In genomic region chr18:36128907-36129299, GRCh38 we compare ENCODE assay signal across 8 cellular contexts. TPM values are rescaled to one million over a fixed set of nuclear protein-coding genes. Genes with fewer than 3 reads are reported as not detected.
DNase-seq lines count a peak whose midpoint lies in the region; ATAC-seq and TF ChIP-seq lines count a peak whose summit lies in the region.

No MANE protein-coding gene starts in this region.

- H3K27me3 ChIP-seq in kidney epithelial cell (ENCODE audit: control insufficient read depth, insufficient read depth, low read length) (no peaks in the 10 kb centered on the region), thymus (ENCODE audit: control insufficient read depth, insufficient read depth) (no peaks in the 10 kb centered on the region)

- TF ChIP-seq CTCF in kidney epithelial cell (IDR thresholded peaks at IDR 0.05; ENCODE audit: insufficient read depth, low read length, poor library complexity, severe bottlenecking): no peak

- H3K27ac ChIP-seq in thymus (ENCODE audit: low read depth): peak overlapping the region; percentile 61

- DNase-seq in activated naive CD4-positive, alpha-beta T cell treated with anti-CD3 and anti-CD28 coated beads, Interleukin-2, amount 50 U/mL, for 72 hours (ENCODE audit: low spot score in 2 of 2): no peak
- DNase-seq in kidney epithelial cell (ENCODE audit: low read depth) (no peak), NCI-H1930 (lab: John Stamatoyannopoulos, UW) (no peak), RPMI8226 (no peak), pons (ENCODE audit: low spot score) (no peak)

- no peaks in the 10 kb centered on the region for H3K9me3 Mint-ChIP-seq in activated naive CD4-positive, alpha-beta T cell treated with anti-CD3 and anti-CD28 coated beads, Interleukin-2, amount 50 U/mL, for 72 hours

- ATAC-seq in GM19328 (IDR thresholded peaks at IDR 0.05; ENCODE audit: unreplicated experiment) (peak; percentile 9), HG03025 (IDR thresholded peaks at IDR 0.05; ENCODE audit: low FRiP score, unreplicated experiment) (peak; percentile 23)
- ATAC-seq in activated naive CD4-positive, alpha-beta T cell treated with anti-CD3 and anti-CD28 coated beads, Interleukin-2, amount 50 U/mL, for 72 hours: no peak

- no peaks in the 10 kb centered on the region for H3K9me3 ChIP-seq in thymus (ENCODE audit: control insufficient read depth)

- H3K27ac Mint-ChIP-seq in activated naive CD4-positive, alpha-beta T cell treated with anti-CD3 and anti-CD28 coated beads, Interleukin-2, amount 50 U/mL, for 72 hours: peak overlapping the region; percentile 95 to 99

- peaks cover 15% of the 10 kb centered on the region for H3K4me1 ChIP-seq in thymus (ENCODE audit: control insufficient read depth, insufficient read depth, low read length)

- under 1% methylated on average over 37 of the region's 37 CpGs for WGBS in thymus

- peak overlapping the region; percentile 93 for H3K4me3 ChIP-seq in kidney epithelial cell (ENCODE audit: low read depth, low read length)
- H3K4me3 ChIP-seq in thymus (ENCODE audit: low read length): peak overlapping the region; percentile 77

- H3K36me3 Mint-ChIP-seq in activated naive CD4-positive, alpha-beta T cell treated with anti-CD3 and anti-CD28 coated beads, Interleukin-2, amount 50 U/mL, for 72 hours: peaks cover 22 to 46% of the 10 kb centered on the region in 2 donors

- no peaks in the 10 kb centered on the region for H3K36me3 ChIP-seq in kidney epithelial cell (ENCODE audit: control insufficient read depth, insufficient read depth, low read length)
- peaks cover 5% of the 10 kb centered on the region for H3K36me3 ChIP-seq in thymus (ENCODE audit: control insufficient read depth, insufficient read depth)

RNA-seq across cellular contexts. Expression of gene SLC39A6, which starts 0.2 kb away (rescaled TPM):
- 10 to 100 TPM; 22.7 to 33.4 TPM for total RNA-seq in activated naive CD4-positive, alpha-beta T cell treated with anti-CD3 and anti-CD28 coated beads, Interleukin-2, amount 50 U/mL, for 72 hours
- total RNA-seq in kidney epithelial cell: 94.1 and 98.0 TPM in 2 replicates
- polyA plus RNA-seq in thymus: 12.8 TPM

RNA-seq across cellular contexts. Expression of gene ELP2, which starts 0.8 kb away (rescaled TPM):
- 100 to 1,000 TPM; 109 to 110 TPM for total RNA-seq in activated naive CD4-positive, alpha-beta T cell treated with anti-CD3 and anti-CD28 coated beads, Interleukin-2, amount 50 U/mL, for 72 hours
- total RNA-seq in kidney epithelial cell: 60.7 and 63.9 TPM in 2 replicates
- 108 TPM for polyA plus RNA-seq in thymus

RNA-seq across cellular contexts. Expression of gene MOCOS, which starts 58.4 kb away (rescaled TPM):
- under 1 TPM; 0.19 to 0.36 TPM for total RNA-seq in activated naive CD4-positive, alpha-beta T cell treated with anti-CD3 and anti-CD28 coated beads, Interleukin-2, amount 50 U/mL, for 72 hours
- total RNA-seq in kidney epithelial cell: 15.3 and 20.7 TPM in 2 replicates
- polyA plus RNA-seq in thymus: 2.5 TPM

Comparison
In these comparisons a context has a peak if more than half of its experiments do, and no peak if none do; other contexts are left out.
1. ATAC-seq: peak in GM19328 (single experiment) and HG03025 (single experiment); none in activated naive CD4-positive, alpha-beta T cell treated with anti-CD3 and anti-CD28 coated beads, Interleukin-2, amount 50 U/mL, for 72 hours (0 of 2).
2. RNA of gene MOCOS, which starts 58.4 kb away (total RNA-seq): 15.3 to 20.7 TPM in kidney epithelial cell; 0.19 to 0.36 TPM in activated naive CD4-positive, alpha-beta T cell treated with anti-CD3 and anti-CD28 coated beads, Interleukin-2, amount 50 U/mL, for 72 hours; every median in the first group is over 10 times any median in the second.